ENCODE assay signal across 11 cellular contexts in genomic region chr20:23655551-23656211, GRCh38. TPM values are rescaled to one million over a fixed set of nuclear protein-coding genes. Genes with fewer than 3 reads are reported as not detected.
DNase-seq lines count a peak whose midpoint lies in the region; ATAC-seq, FAIRE-seq and TF ChIP-seq lines count a peak whose summit lies in the region.
"Had no signal": no experiment of that assay in that cellular context is flagged by ENCODE, and none has a peak within 500 bp of the region (broad histone marks: within the 10 kb centered on the region; RNA-seq: fewer than 3 reads in every experiment).

No MANE protein-coding gene starts in this region.

- no peak for TF ChIP-seq CTCF in ascending aorta (IDR thresholded peaks at IDR 0.05)
- no peak for TF ChIP-seq CTCF in gastrocnemius medialis (IDR thresholded peaks at IDR 0.05 in 4 of 5, conservative IDR thresholded peaks at IDR 0.05 in 1 of 5)
- TF ChIP-seq CTCF in mesothelial cell of epicardium (IDR thresholded peaks at IDR 0.05; ENCODE audit: unreplicated experiment): no peak

- H3K36me3 Mint-ChIP-seq in mesothelial cell of epicardium: no peaks in the 10 kb centered on the region

- in situ Hi-C loops in gastrocnemius medialis (cut with MboI; ENCODE audit: low sequenced_read_pairs in 4 of 4): no loop called here

- no peak overlapping the region for H3K27ac Mint-ChIP-seq in mesothelial cell of epicardium

- TF ChIP-seq POLR2A in GM12891 (IDR thresholded peaks at IDR 0.05; ENCODE audit: low read depth, low read length) (no peak), gastrocnemius medialis (IDR thresholded peaks at IDR 0.05) (no peak)

- no peaks in the 10 kb centered on the region for H3K27me3 Mint-ChIP-seq in mesothelial cell of epicardium (ENCODE audit: low read depth)

- DNase-seq in GM12891 (ENCODE audit: insufficient read length, low spot score) (no peak), ascending aorta (ENCODE audit: low spot score in 2 of 2) (peak in 1 of 2 donors; percentile 77), hypothalamus (lab: John Stamatoyannopoulos, UW) (peak in 48 of 51 donors; percentile 25 to 93 (median 76)), gastrocnemius medialis (peak in 1 of 2 donors; percentile 49), islet precursor cell (no peak), mesothelial cell of epicardium (ENCODE audit: low spot score in 2 of 2, unreplicated experiment in 2 of 2) (no peak), epidermal melanocyte (ENCODE audit: insufficient read length, low spot score) (no peak)
- DNase-seq in activated CD8-positive, alpha-beta memory T cell treated with anti-CD3 and anti-CD28 coated beads, Interleukin-2, amount 50 U/mL, for 48 hours: no peak
- DNase-seq: PC-3; stimulated activated CD4-positive, alpha-beta T cell treated with anti-CD3 and anti-CD28 coated beads, Interleukin-4, amount 100 ng/mL, for 1 hour had no signal

- ATAC-seq in gastrocnemius medialis: peak in 1 of 2 donors; percentile 24
- ATAC-seq: PC-3 had no signal

- H3K4me3 ChIP-seq in ascending aorta (peak overlapping the region in 1 of 2 donors; percentile 41), gastrocnemius medialis (no peak overlapping the region)

- H3K4me1 Mint-ChIP-seq in mesothelial cell of epicardium: no peaks in the 10 kb centered on the region

- H3K36me3 ChIP-seq in ascending aorta: no peaks in the 10 kb centered on the region
- no peaks in the 10 kb centered on the region for H3K36me3 ChIP-seq in gastrocnemius medialis

- H3K9me3 Mint-ChIP-seq in mesothelial cell of epicardium: no peaks in the 10 kb centered on the region

- intact Hi-C loops in ascending aorta (cut with DNase I) (loop anchor here (5.0 kb wide), 1 partner anchor 48 kb away; the partner anchor contains the start of gene CST9), gastrocnemius medialis (cut with DNase I; ENCODE audit: low total_unique reads) (no loop called here)

- no peak for FAIRE-seq in GM12891 (lab: Jason Lieb, UNC)
- FAIRE-seq: islet of Langerhans had no signal

- no peak overlapping the region for H3K4me3 Mint-ChIP-seq in mesothelial cell of epicardium

- no peaks in the 10 kb centered on the region for H3K27me3 ChIP-seq in ascending aorta
- no peaks in the 10 kb centered on the region for H3K27me3 ChIP-seq in gastrocnemius medialis

- H3K27ac ChIP-seq in ascending aorta (peak overlapping the region; percentile 35 to 52), gastrocnemius medialis (peak overlapping the region; percentile 12 to 61 (median 38))

- H3K9me3 ChIP-seq in ascending aorta (no peaks in the 10 kb centered on the region), gastrocnemius medialis (no peaks in the 10 kb centered on the region)

- H3K4me1 ChIP-seq in ascending aorta (peaks cover 0 to 2% of the 10 kb centered on the region in 2 donors), gastrocnemius medialis (peaks cover 8 to 21% of the 10 kb centered on the region in 2 donors)

TF ChIP-seq in GM12891, 5 proteins besides CTCF, POLR2A, EP300 and RAD21:
- TF ChIP-seq SPI1 (IDR thresholded peaks at IDR 0.05; ENCODE audit: low read depth, low read length): peak; percentile 71
- TF ChIP-seq TAF1 (IDR thresholded peaks at IDR 0.05; ENCODE audit: low read depth, low read length): no peak

RNA-seq across cellular contexts. Expression of gene CST3, which starts 17.9 kb away (rescaled TPM):
- 27.7 TPM for polyA plus RNA-seq in GM12891 (2012; ENCODE audit: low read depth, missing spikeins)
- total RNA-seq in ascending aorta (2,609 TPM), gastrocnemius medialis (1,000 to 10,000 TPM in 1 of 4 donors, 100 to 1,000 TPM in 3; 461 to 1,821 (median 697) TPM), mesothelial cell of epicardium (127 to 138 TPM (median 130 TPM) in 3 replicates)

RNA-seq across cellular contexts. Expression of gene CST4, which starts 33.2 kb away (rescaled TPM):
- polyA plus RNA-seq in GM12891 (2012; ENCODE audit: low read depth, missing spikeins): not detected
- total RNA-seq in ascending aorta (not detected), gastrocnemius medialis (not detected), mesothelial cell of epicardium (not detected in 3 replicates)

RNA-seq across cellular contexts. Expression of gene CST9, which starts 50.0 kb away (rescaled TPM):
- not detected for polyA plus RNA-seq in GM12891 (2012; ENCODE audit: low read depth, missing spikeins)
- total RNA-seq in ascending aorta: not detected
- total RNA-seq in gastrocnemius medialis: not detected
- total RNA-seq in mesothelial cell of epicardium: not detected in 3 replicates
- total RNA-seq: PC-3 had no signal

Comparison
In these comparisons a context has a peak if more than half of its experiments do, and no peak if none do; other contexts are left out.
1. DNase-seq: peak in hypothalamus (48 of 51); none in GM12891 (single experiment), activated CD8-positive, alpha-beta memory T cell treated with anti-CD3 and anti-CD28 coated beads, Interleukin-2, amount 50 U/mL, for 48 hours (single experiment), islet precursor cell (single experiment), mesothelial cell of epicardium (0 of 2) and epidermal melanocyte (single experiment).